8 cellular contexts compared by ENCODE assay signal in genomic region chr2:101151859-101152194, GRCh38. TPM values are rescaled to one million over a fixed set of nuclear protein-coding genes. Genes with fewer than 3 reads are reported as not detected.
A peak's percentile ranks its signal among the peaks of the same experiment; 100 is the strongest.
DNase-seq lines count a peak whose midpoint lies in the region; ATAC-seq, FAIRE-seq and TF ChIP-seq lines count a peak whose summit lies in the region.

No MANE protein-coding gene starts in this region.

- FAIRE-seq in kidney (lab: Jason Lieb, UNC), result no peak

- no peaks in the 10 kb centered on the region for H3K36me3 ChIP-seq in adrenal gland (replicated peaks in 1 of 2)
- no peaks in the 10 kb centered on the region for H3K36me3 ChIP-seq in kidney (ENCODE audit: control insufficient read depth in 1 of 2, insufficient read depth in 2 of 2, low read length in 2 of 2)
- H3K36me3 ChIP-seq in subcutaneous abdominal adipose tissue (ENCODE audit: control insufficient read depth in 5 of 5, insufficient read depth in 5 of 5, low read length in 5 of 5), result no peaks in the 10 kb centered on the region

- H3K27ac Mint-ChIP-seq in activated CD4-positive, alpha-beta T cell treated with anti-CD3 and anti-CD28 coated beads, Interleukin-2, amount 10 ng/mL, durations not matched to agents 24 days and 14 days, result peak overlapping the region; percentile 48

- H3K9me3 Mint-ChIP-seq in activated CD4-positive, alpha-beta T cell treated with anti-CD3 and anti-CD28 coated beads, Interleukin-2, amount 10 ng/mL, durations not matched to agents 24 days and 14 days, result no peaks in the 10 kb centered on the region

- H3K4me3 ChIP-seq in adrenal gland (peak overlapping the region in 2 of 4 donors; percentile 24 to 94), kidney (ENCODE audit: low read length in 2 of 2) (peak overlapping the region; percentile 54 to 58), subcutaneous abdominal adipose tissue (ENCODE audit: low read depth in 1 of 5, low read length in 5 of 5) (peak overlapping the region; percentile 55 to 75 (median 75))

- TF ChIP-seq CTCF in adrenal gland (IDR thresholded peaks at IDR 0.05), result no peak
- TF ChIP-seq CTCF in kidney (IDR thresholded peaks at IDR 0.05; ENCODE audit: borderline replicate concordance, extremely low read depth, insufficient read depth), result no peak

- H3K27me3 Mint-ChIP-seq in activated CD4-positive, alpha-beta T cell treated with anti-CD3 and anti-CD28 coated beads, Interleukin-2, amount 10 ng/mL, durations not matched to agents 24 days and 14 days, result peaks cover 74% of the 10 kb centered on the region

- no peaks in the 10 kb centered on the region for H3K36me3 Mint-ChIP-seq in activated CD4-positive, alpha-beta T cell treated with anti-CD3 and anti-CD28 coated beads, Interleukin-2, amount 10 ng/mL, durations not matched to agents 24 days and 14 days (ENCODE audit: low read depth)

- WGBS in adrenal gland, 4 donors, result 2 to 6% (median 3%) methylated on average over 14 of the region's 14 CpGs

- H3K27ac ChIP-seq in adrenal gland (peak overlapping the region in 4 of 5 donors; percentile 26 to 91 (median 72)), kidney (ENCODE audit: low read depth in 2 of 2, low read length in 2 of 2) (peak overlapping the region; percentile 71 to 90), subcutaneous abdominal adipose tissue (ENCODE audit: low read depth, low read length) (peak overlapping the region; percentile 80)

- TF ChIP-seq POLR2A in adrenal gland (IDR thresholded peaks at IDR 0.05), result no peak

- intact Hi-C loops in activated CD4-positive, alpha-beta T cell treated with anti-CD3 and anti-CD28 coated beads, Interleukin-2, amount 10 ng/mL, durations not matched to agents 24 days and 14 days (cut with micrococcal nuclease), result loop anchor here (1.0 to 5.0 kb wide), 3 partner anchors 100 to 155 kb away; partner anchors contain the start of genes CNOT11, RNF149 and RPL31
- intact Hi-C loops in adrenal gland (cut with DNase I) (loop anchor here (5.0 kb wide), 3 partner anchors 110 to 140 kb away; no protein-coding TSS in a partner anchor), kidney (cut with DNase I) (no loop called here)

- no peaks in the 10 kb centered on the region for H3K27me3 ChIP-seq in adrenal gland
- H3K27me3 ChIP-seq in subcutaneous abdominal adipose tissue (ENCODE audit: control insufficient read depth in 5 of 5, insufficient read depth in 4 of 5, low read length in 5 of 5), result no peaks in the 10 kb centered on the region

- H3K9ac ChIP-seq in kidney (ENCODE audit: low read length in 2 of 2) (peak overlapping the region in 1 of 2 donors; percentile 66), subcutaneous abdominal adipose tissue (ENCODE audit: low read length in 5 of 5) (peak overlapping the region in 4 of 5 donors; percentile 26 to 76 (median 68))

- peaks cover 17% of the 10 kb centered on the region for H3K4me1 Mint-ChIP-seq in activated CD4-positive, alpha-beta T cell treated with anti-CD3 and anti-CD28 coated beads, Interleukin-2, amount 10 ng/mL, durations not matched to agents 24 days and 14 days

- DNase-seq in activated CD4-positive, alpha-beta T cell treated with anti-CD3 and anti-CD28 coated beads, Interleukin-2, amount 10 ng/mL, durations not matched to agents 24 days and 14 days, result no peak
- no peak for DNase-seq in activated CD4-positive, alpha-beta T cell treated with anti-CD3 and anti-CD28 coated beads for 48 hours
- peak in 4 of 7 donors; percentile 14 to 28 (median 23) for DNase-seq in adrenal gland
- no peak for DNase-seq in kidney
- DNase-seq in activated CD8-positive, alpha-beta memory T cell treated with anti-CD3 and anti-CD28 coated beads for 24 hours, result no peak
- no peak for DNase-seq in AG20443 (ENCODE audit: low spot score)

- H3K4me1 ChIP-seq in adrenal gland (replicated peaks in 1 of 2), result peaks cover 0 to 32% of the 10 kb centered on the region in 2 donors
- peaks cover 8 to 16% of the 10 kb centered on the region in 2 donors for H3K4me1 ChIP-seq in kidney (ENCODE audit: control insufficient read depth in 1 of 2, insufficient read depth in 1 of 2, low read depth in 1 of 2, low read length in 2 of 2)
- H3K4me1 ChIP-seq in subcutaneous abdominal adipose tissue (ENCODE audit: control insufficient read depth in 5 of 5, insufficient read depth in 5 of 5, low read length in 5 of 5), result peaks cover 6 to 40% (median 28%) of the 10 kb centered on the region in 5 donors

- H3K9me3 ChIP-seq in adrenal gland (replicated peaks in 1 of 3) (no peaks in the 10 kb centered on the region), kidney (ENCODE audit: control insufficient read depth in 1 of 2, low read length in 2 of 2) (no peaks in the 10 kb centered on the region), subcutaneous abdominal adipose tissue (ENCODE audit: control insufficient read depth in 5 of 5, low read length in 5 of 5) (no peaks in the 10 kb centered on the region)

- H3K4me3 Mint-ChIP-seq in activated CD4-positive, alpha-beta T cell treated with anti-CD3 and anti-CD28 coated beads, Interleukin-2, amount 10 ng/mL, durations not matched to agents 24 days and 14 days, result peak overlapping the region; percentile 68

- no peak for ATAC-seq in GM19463 (IDR thresholded peaks at IDR 0.05; ENCODE audit: unreplicated experiment)

RNA-seq across cellular contexts. Expression of gene TBC1D8, which starts 0.6 kb away (rescaled TPM):
- total RNA-seq in activated CD4-positive, alpha-beta T cell treated with anti-CD3 and anti-CD28 coated beads, Interleukin-2, amount 10 ng/mL, durations not matched to agents 24 days and 14 days, result 1.3 and 1.4 TPM in 2 replicates
- total RNA-seq in adrenal gland, result 10 to 100 TPM in 5 of 8 donors, 1 to 10 TPM in 3; 7.6 to 17.2 (median 10.8) TPM
- polyA plus RNA-seq in adrenal gland, result 10 to 100 TPM in 2 of 3 donors, 1 to 10 TPM in 1; 7.8 to 13.6 (median 12.2) TPM
- 47.9 TPM for total RNA-seq in kidney
- 7.4 TPM for polyA plus RNA-seq in kidney (ENCODE audit: insufficient read depth, low read depth, low replicate concordance)

Comparison
In these comparisons a context has a peak if more than half of its experiments do, and no peak if none do; other contexts are left out.
1. DNase-seq: peak in adrenal gland (4 of 7); none in activated CD4-positive, alpha-beta T cell treated with anti-CD3 and anti-CD28 coated beads, Interleukin-2, amount 10 ng/mL, durations not matched to agents 24 days and 14 days (single experiment), activated CD4-positive, alpha-beta T cell treated with anti-CD3 and anti-CD28 coated beads for 48 hours (single experiment), kidney (single experiment), activated CD8-positive, alpha-beta memory T cell treated with anti-CD3 and anti-CD28 coated beads for 24 hours (single experiment) and AG20443 (single experiment).
2. Peak in every context shown above with its lines, with median percentiles within 50 percentile points of each other: H3K27ac ChIP-seq.